Comparison of ENCODE assay signal across 1 cellular context in the genomic region with DNA sequence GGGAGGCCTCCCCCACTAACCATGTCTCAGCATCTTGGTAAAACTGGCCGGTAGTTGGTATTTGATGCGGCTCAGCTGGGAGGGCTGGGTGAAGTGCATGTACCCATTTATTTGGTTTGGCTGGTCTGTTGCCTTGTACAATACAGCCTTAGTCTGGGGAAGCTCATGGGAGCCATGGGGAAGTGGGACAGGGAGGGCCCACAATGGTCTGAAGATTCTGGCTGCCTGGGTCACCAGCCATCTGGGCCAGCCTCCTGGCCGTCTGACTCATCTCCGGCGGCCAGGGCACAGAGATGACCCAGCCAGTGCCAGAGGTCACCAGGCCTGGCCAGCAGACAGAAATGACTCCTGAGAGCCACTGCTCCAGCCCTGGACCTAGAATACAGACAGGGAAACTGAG.
A peak's percentile ranks its signal among the peaks of the same experiment; 100 is the strongest.
TF ChIP-seq lines count a peak whose summit lies in the region.

No MANE protein-coding gene starts in this region.

TF ChIP-seq in liver, 16 proteins besides CTCF, POLR2A, EP300 and RAD21 (continued from another document):
- TF ChIP-seq REST (IDR thresholded peaks at IDR 0.05): no peak
- TF ChIP-seq, protein P1, sequence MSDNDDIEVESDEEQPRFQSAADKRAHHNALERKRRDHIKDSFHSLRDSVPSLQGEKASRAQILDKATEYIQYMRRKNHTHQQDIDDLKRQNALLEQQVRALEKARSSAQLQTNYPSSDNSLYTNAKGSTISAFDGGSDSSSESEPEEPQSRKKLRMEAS (IDR thresholded peaks at IDR 0.05): peak; percentile 24
- TF ChIP-seq SP1 (IDR thresholded peaks at IDR 0.05): peak; percentile 45
- TF ChIP-seq JUND (IDR thresholded peaks at IDR 0.05): peak; percentile 96 to 97
- TF ChIP-seq, protein P2, sequence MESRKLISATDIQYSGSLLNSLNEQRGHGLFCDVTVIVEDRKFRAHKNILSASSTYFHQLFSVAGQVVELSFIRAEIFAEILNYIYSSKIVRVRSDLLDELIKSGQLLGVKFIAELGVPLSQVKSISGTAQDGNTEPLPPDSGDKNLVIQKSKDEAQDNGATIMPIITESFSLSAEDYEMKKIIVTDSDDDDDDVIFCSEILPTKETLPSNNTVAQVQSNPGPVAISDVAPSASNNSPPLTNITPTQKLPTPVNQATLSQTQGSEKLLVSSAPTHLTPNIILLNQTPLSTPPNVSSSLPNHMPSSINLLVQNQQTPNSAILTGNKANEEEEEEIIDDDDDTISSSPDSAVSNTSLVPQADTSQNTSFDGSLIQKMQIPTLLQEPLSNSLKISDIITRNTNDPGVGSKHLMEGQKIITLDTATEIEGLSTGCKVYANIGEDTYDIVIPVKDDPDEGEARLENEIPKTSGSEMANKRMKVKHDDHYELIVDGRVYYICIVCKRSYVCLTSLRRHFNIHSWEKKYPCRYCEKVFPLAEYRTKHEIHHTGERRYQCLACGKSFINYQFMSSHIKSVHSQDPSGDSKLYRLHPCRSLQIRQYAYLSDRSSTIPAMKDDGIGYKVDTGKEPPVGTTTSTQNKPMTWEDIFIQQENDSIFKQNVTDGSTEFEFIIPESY (IDR thresholded peaks at IDR 0.05): no peak
- TF ChIP-seq GABPA (IDR thresholded peaks at IDR 0.05 in 1 of 2, conservative IDR thresholded peaks at IDR 0.05 in 1 of 2): no peak
- peak; percentile 67 to 76 for TF ChIP-seq RXRA (IDR thresholded peaks at IDR 0.05)
- TF ChIP-seq EGR1 (IDR thresholded peaks at IDR 0.05; ENCODE audit: low read depth in 2 of 2): no peak
- no peak for TF ChIP-seq TAF1 (conservative IDR thresholded peaks at IDR 0.05)
- peak; percentile 64 to 66 for TF ChIP-seq HNF4A (conservative IDR thresholded peaks at IDR 0.05)
- peak; percentile 92 for TF ChIP-seq NR2F2 (IDR thresholded peaks at IDR 0.05)
- no peak for TF ChIP-seq FOXA2 (IDR thresholded peaks at IDR 0.05)
- TF ChIP-seq YY1 (IDR thresholded peaks at IDR 0.05): peak; percentile 44
- TF ChIP-seq, protein P3, sequence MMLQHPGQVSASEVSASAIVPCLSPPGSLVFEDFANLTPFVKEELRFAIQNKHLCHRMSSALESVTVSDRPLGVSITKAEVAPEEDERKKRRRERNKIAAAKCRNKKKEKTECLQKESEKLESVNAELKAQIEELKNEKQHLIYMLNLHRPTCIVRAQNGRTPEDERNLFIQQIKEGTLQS (IDR thresholded peaks at IDR 0.05): peak; percentile 89
